In genomic region chr3:31973081-31973480, GRCh38 we compare ENCODE assay signal across 21 cellular contexts. TPM values are rescaled to one million over a fixed set of nuclear protein-coding genes. Genes with fewer than 3 reads are reported as not detected.
DNase-seq lines count a peak whose midpoint lies in the region; ATAC-seq and TF ChIP-seq lines count a peak whose summit lies in the region.
"Had no signal": no experiment of that assay in that cellular context is flagged by ENCODE, and none has a peak within 500 bp of the region (broad histone marks: within the 10 kb centered on the region; RNA-seq: fewer than 3 reads in every experiment).

No MANE protein-coding gene starts in this region.

- H3K9me3 ChIP-seq in Karpas-422 (ENCODE audit: low read length): no peaks in the 10 kb centered on the region
- no peaks in the 10 kb centered on the region for H3K9me3 ChIP-seq in WERI-Rb-1 (ENCODE audit: severe bottlenecking)
- no peaks in the 10 kb centered on the region for H3K9me3 ChIP-seq in HAP-1
- H3K9me3 ChIP-seq: BE2C had no signal

- peak; percentile 61 for DNase-seq in Karpas-422
- DNase-seq in activated B cell treated with CpG ODN at 0.5 μM for 24 hours: no peak
- DNase-seq in nephron progenitor cell: no peak
- DNase-seq in stimulated activated naive B cell treated with anti-CD40 and anti-IgM and Interleukin-4, amounts not matched to agents 10 μg/mL and 1 μg/mL and 100 μg/mL, for 72 hours: no peak
- no peak for DNase-seq in omental fat pad (ENCODE audit: low spot score)
- DNase-seq in WERI-Rb-1: no peak
- DNase-seq in HAP-1 (ENCODE audit: low spot score in 2 of 2): no peak
- DNase-seq in SHP77 (lab: John Stamatoyannopoulos, UW): no peak
- DNase-seq: BE2C; CD4-positive, alpha-beta memory T cell; DND-41; GDM1; MV-4-11; NCI-H1436 treated with DMSO at 0.1 percent for 48 hours; NCI-H2081; NCI-H748 treated with DMSO at 0.1 percent for 48 hours; PC-9; T-helper 1 cell had no signal

- H3K36me3 Mint-ChIP-seq in activated B cell treated with CpG ODN at 0.5 μM for 24 hours (ENCODE audit: low read depth): peaks cover 47% of the 10 kb centered on the region
- peaks cover 22% of the 10 kb centered on the region for H3K36me3 Mint-ChIP-seq in nephron progenitor cell (ENCODE audit: low read depth)
- peaks cover 35 to 67% of the 10 kb centered on the region in 2 donors for H3K36me3 Mint-ChIP-seq in stimulated activated naive B cell treated with anti-CD40 and anti-IgM and Interleukin-4, amounts not matched to agents 10 μg/mL and 1 μg/mL and 100 μg/mL, for 72 hours
- H3K36me3 Mint-ChIP-seq: CD4-positive, alpha-beta memory T cell had no signal

- H3K36me3 ChIP-seq in Karpas-422 (ENCODE audit: insufficient read depth, low read length): peaks cover 31% of the 10 kb centered on the region
- no peaks in the 10 kb centered on the region for H3K36me3 ChIP-seq in WERI-Rb-1
- no peaks in the 10 kb centered on the region for H3K36me3 ChIP-seq in HAP-1 (replicated peaks)
- H3K36me3 ChIP-seq: BE2C had no signal

- H3K9me3 Mint-ChIP-seq in activated B cell treated with CpG ODN at 0.5 μM for 24 hours (no peaks in the 10 kb centered on the region), nephron progenitor cell (no peaks in the 10 kb centered on the region)
- H3K9me3 Mint-ChIP-seq in stimulated activated naive B cell treated with anti-CD40 and anti-IgM and Interleukin-4, amounts not matched to agents 10 μg/mL and 1 μg/mL and 100 μg/mL, for 72 hours: no peaks in the 10 kb centered on the region
- H3K9me3 Mint-ChIP-seq: CD4-positive, alpha-beta memory T cell had no signal

- H3K4me1 Mint-ChIP-seq in activated B cell treated with CpG ODN at 0.5 μM for 24 hours (peaks cover 97% of the 10 kb centered on the region), nephron progenitor cell (peaks cover 53% of the 10 kb centered on the region)
- peaks cover 72 to 97% of the 10 kb centered on the region in 2 donors for H3K4me1 Mint-ChIP-seq in stimulated activated naive B cell treated with anti-CD40 and anti-IgM and Interleukin-4, amounts not matched to agents 10 μg/mL and 1 μg/mL and 100 μg/mL, for 72 hours
- H3K4me1 Mint-ChIP-seq: CD4-positive, alpha-beta memory T cell had no signal

- peak overlapping the region; percentile 81 for H3K4me2 ChIP-seq in Karpas-422 (ENCODE audit: low read depth, low read length, poor library complexity, severe bottlenecking)
- H3K4me2 ChIP-seq: PC-9 had no signal

- peak overlapping the region; percentile 50 for H3K4me3 ChIP-seq in Karpas-422 (ENCODE audit: low read length)
- H3K4me3 ChIP-seq in WERI-Rb-1 (ENCODE audit: low read depth, low read length): no peak overlapping the region
- H3K4me3 ChIP-seq in HAP-1: no peak overlapping the region
- H3K4me3 ChIP-seq: GM12878, PC-9, SK-N-MC had no signal

- H3K4me3 Mint-ChIP-seq in activated B cell treated with CpG ODN at 0.5 μM for 24 hours (peak overlapping the region; percentile 70), nephron progenitor cell (no peak overlapping the region)
- no peak overlapping the region for H3K4me3 Mint-ChIP-seq in stimulated activated naive B cell treated with anti-CD40 and anti-IgM and Interleukin-4, amounts not matched to agents 10 μg/mL and 1 μg/mL and 100 μg/mL, for 72 hours
- H3K4me3 Mint-ChIP-seq: CD4-positive, alpha-beta memory T cell had no signal

- no peaks in the 10 kb centered on the region for H3K27me3 Mint-ChIP-seq in activated B cell treated with CpG ODN at 0.5 μM for 24 hours
- H3K27me3 Mint-ChIP-seq in nephron progenitor cell (ENCODE audit: low read depth, poor library complexity): no peaks in the 10 kb centered on the region
- H3K27me3 Mint-ChIP-seq in stimulated activated naive B cell treated with anti-CD40 and anti-IgM and Interleukin-4, amounts not matched to agents 10 μg/mL and 1 μg/mL and 100 μg/mL, for 72 hours: no peaks in the 10 kb centered on the region

- no peak for ATAC-seq in activated B cell treated with CpG ODN at 0.5 μM for 24 hours (ENCODE audit: low read depth)
- no peak for ATAC-seq in stimulated activated naive B cell treated with anti-CD40 and anti-IgM and Interleukin-4, amounts not matched to agents 10 μg/mL and 1 μg/mL and 100 μg/mL, for 72 hours (replicated peaks)
- ATAC-seq in omental fat pad (ENCODE audit: low FRiP score): no peak

- no peak overlapping the region for H2AFZ ChIP-seq in Karpas-422 (ENCODE audit: low read length)
- H2AFZ ChIP-seq: PC-9 had no signal

- peak overlapping the region; percentile 98 for H3K27ac ChIP-seq in Karpas-422 (ENCODE audit: low read length)
- no peak overlapping the region for H3K27ac ChIP-seq in WERI-Rb-1
- H3K27ac ChIP-seq: HL-60, PC-9, SK-N-MC had no signal

- in situ Hi-C loops in HAP-1 (cut with MboI; ENCODE audit: low sequenced_read_pairs): no loop called here

- H3K4me1 ChIP-seq in Karpas-422 (ENCODE audit: low read length): peaks cover 100% of the 10 kb centered on the region
- peaks cover 17% of the 10 kb centered on the region for H3K4me1 ChIP-seq in HAP-1
- H3K4me1 ChIP-seq: BE2C had no signal

- H3K27ac Mint-ChIP-seq in activated B cell treated with CpG ODN at 0.5 μM for 24 hours (peak overlapping the region; percentile 94), nephron progenitor cell (peak overlapping the region; percentile 67)
- H3K27ac Mint-ChIP-seq in stimulated activated naive B cell treated with anti-CD40 and anti-IgM and Interleukin-4, amounts not matched to agents 10 μg/mL and 1 μg/mL and 100 μg/mL, for 72 hours: peak overlapping the region; percentile 84
- H3K27ac Mint-ChIP-seq: CD4-positive, alpha-beta memory T cell had no signal

- CTCF ChIA-PET in activated B cell treated with CpG ODN at 0.5 μM for 24 hours (lab: Charles Lee): no interaction called here

- peaks cover 99% of the 10 kb centered on the region for H3K79me2 ChIP-seq in Karpas-422 (ENCODE audit: low read length)

- POLR2A ChIA-PET in activated B cell treated with CpG ODN at 0.5 μM for 24 hours (lab: Charles Lee): interaction anchor here (1.7 to 2.5 kb wide), 2 partner anchors 13 to 26 kb away, joined by 5 to 10 read pairs; no protein-coding TSS in a partner anchor

- H3K9ac ChIP-seq in Karpas-422 (ENCODE audit: low read length): peak overlapping the region; percentile 68

- H4K20me1 ChIP-seq in Karpas-422 (ENCODE audit: insufficient read depth, low read depth, low read length): no peaks in the 10 kb centered on the region

- H3K27me3 ChIP-seq in Karpas-422 (ENCODE audit: low read length): no peaks in the 10 kb centered on the region
- H3K27me3 ChIP-seq in WERI-Rb-1 (ENCODE audit: insufficient read depth, low read depth, severe bottlenecking): no peaks in the 10 kb centered on the region
- H3K27me3 ChIP-seq in HAP-1 (ENCODE audit: low read depth): no peaks in the 10 kb centered on the region
- H3K27me3 ChIP-seq: BE2C had no signal

- no peaks in the 10 kb centered on the region for H3K9me2 ChIP-seq in Karpas-422 (replicated peaks; ENCODE audit: insufficient read depth, low read length)

- TF ChIP-seq CTCF in activated B cell treated with CpG ODN at 0.5 μM for 24 hours (IDR thresholded peaks at IDR 0.05) (no peak), nephron progenitor cell (IDR thresholded peaks at IDR 0.05) (no peak), omental fat pad (IDR thresholded peaks at IDR 0.05) (no peak), WERI-Rb-1 (IDR thresholded peaks at IDR 0.05; ENCODE audit: low read depth, low read length) (no peak)

- intact Hi-C loops in activated B cell treated with CpG ODN at 0.5 μM for 24 hours (cut with micrococcal nuclease): no loop called here

RNA-seq across cellular contexts. Expression of gene OSBPL10, which starts 8.0 kb away (rescaled TPM):
- total RNA-seq in Karpas-422 (2014; rRNA removed; shearing (Covaris generic); ENCODE audit: low replicate concordance): 87.0 and 106 TPM in 2 replicates
- 125 and 137 TPM in 2 replicates for total RNA-seq in activated B cell treated with CpG ODN at 0.5 μM for 24 hours
- total RNA-seq in omental fat pad: 10 to 100 TPM in 2 of 4 donors, 1 to 10 TPM in 2; 6.3 to 67.1 (median 10.5) TPM
- total RNA-seq: CD4-positive, alpha-beta memory T cell had no signal

RNA-seq across cellular contexts. Expression of gene ZNF860, which starts 8.5 kb away (rescaled TPM):
- total RNA-seq in Karpas-422 (2014; rRNA removed; shearing (Covaris generic); ENCODE audit: low replicate concordance): 14.6 and 22.4 TPM in 2 replicates
- total RNA-seq in activated B cell treated with CpG ODN at 0.5 μM for 24 hours (16.6 and 19.1 TPM in 2 replicates), omental fat pad (under 1 TPM; 0.12 to 0.95 (median 0.44) TPM)
- total RNA-seq: CD4-positive, alpha-beta memory T cell; GM12878 had no signal
